30 cellular contexts compared by ENCODE assay signal in the genomic region with DNA sequence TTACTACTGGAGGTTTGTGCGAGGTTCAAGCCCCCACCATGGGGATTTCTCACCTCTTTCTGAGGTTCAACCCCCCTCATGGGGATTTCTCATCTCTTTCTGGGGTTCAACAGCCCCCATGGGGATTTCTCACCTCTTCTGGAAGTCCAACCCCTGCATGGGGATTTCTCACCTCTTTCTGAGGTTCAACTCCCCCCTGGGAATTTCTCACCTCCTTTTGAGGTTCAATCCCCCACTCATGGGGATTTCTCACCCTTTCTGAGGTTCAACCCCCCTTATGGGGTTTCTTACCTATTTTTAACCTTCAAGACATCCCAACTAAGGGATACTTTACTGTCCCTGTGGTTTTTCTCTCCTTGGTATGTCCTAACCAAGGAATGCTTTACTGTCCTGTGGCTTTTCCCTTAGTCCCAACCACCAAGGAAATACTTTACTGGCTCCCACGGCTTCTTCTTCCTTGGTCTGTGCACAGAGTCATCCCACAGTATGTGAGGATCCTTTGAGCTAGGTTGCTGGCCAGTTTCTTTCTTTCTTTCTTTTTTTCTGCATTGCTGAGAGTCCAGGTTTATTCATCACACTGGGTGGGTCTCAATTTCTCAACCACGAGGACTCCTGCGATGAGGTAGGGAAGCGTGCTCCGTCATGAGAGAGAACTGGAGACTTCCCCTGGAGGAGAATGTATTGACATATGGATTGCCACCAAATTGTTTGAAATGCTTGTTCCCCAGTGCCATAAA.
DNase-seq lines count a peak whose midpoint lies in the region; ATAC-seq, FAIRE-seq and TF ChIP-seq lines count a peak whose summit lies in the region.
"Had no signal": no experiment of that assay in that cellular context is flagged by ENCODE, and none has a peak within 500 bp of the region (broad histone marks: within the 10 kb centered on the region; RNA-seq: fewer than 3 reads in every experiment).

No MANE protein-coding gene starts in this region.

- H3K4me2 ChIP-seq in BLaER1 treated with 17β-estradiol and CSF1 and Interleukin-3, amounts not matched to agents 10 nM and 100 nM: peak overlapping the region; percentile 41 to 97 (median 66)
- H3K4me2 ChIP-seq in keratinocyte (ENCODE audit: control insufficient read depth, extremely low read depth, insufficient read depth, low read depth, low read length): peak overlapping the region; percentile 92
- H3K4me2 ChIP-seq: smooth muscle cell had no signal

- no peak for TF ChIP-seq POLR2A in breast epithelium (IDR thresholded peaks at IDR 0.05)

- no peaks in the 10 kb centered on the region for H3K27me3 ChIP-seq in BLaER1 treated with 17β-estradiol and CSF1 and Interleukin-3, amounts not matched to agents 10 nM and 100 nM
- H3K27me3 ChIP-seq in breast epithelium (no peaks in the 10 kb centered on the region), keratinocyte (ENCODE audit: control insufficient read depth, extremely low read depth, insufficient read depth, low read length) (no peaks in the 10 kb centered on the region)
- H3K27me3 ChIP-seq: BE2C, left lung, upper lobe of right lung had no signal

- dilution Hi-C loops in keratinocyte (cut with MboI; ENCODE audit: extremely low pct_ligation_motif_present, low sequenced_read_pairs): no loop called here

- DNase-seq in HT1080 (ENCODE audit: low read depth) (peak; percentile 38), breast epithelium (ENCODE audit: low spot score in 2 of 2) (no peak), keratinocyte (ENCODE audit: low read depth, low spot score) (peak; percentile 76), CD14-positive monocyte (ENCODE audit: low spot score) (no peak), NCI-H1436 treated with DMSO at 0.1 percent for 48 hours (lab: John Stamatoyannopoulos, UW) (no peak), substantia nigra (lab: John Stamatoyannopoulos, UW) (no peak)
- DNase-seq: activated CD4-positive, alpha-beta T cell treated with anti-CD3 and anti-CD28 coated beads, Interleukin-2, amount 50 U/mL, for 1 hour; anterior cingulate cortex; BE2C; central memory CD4-positive, alpha-beta T cell; Karpas-422; left lung; naive thymus-derived CD8-positive, alpha-beta T cell; NCI-H1694; NCI-H2171; NCI-H524; retina; stimulated activated CD4-positive, alpha-beta T cell treated with anti-CD3 and anti-CD28 coated beads, Interleukin-2, amount 100 ng/mL, for 24 hours; upper lobe of right lung had no signal

- no peaks in the 10 kb centered on the region for H3K27me3 Mint-ChIP-seq in CD14-positive monocyte (ENCODE audit: low read depth in 3 of 3)
- H3K27me3 Mint-ChIP-seq: activated T-helper 17 cell treated with anti-CD3 and anti-CD28 coated beads, Interleukin-2, amount 50 U/mL, for 72 hours; dendritic cell treated with granulocyte-macrophage colony-stimulating factor and Interleukin-4, amounts not matched to agents 40 ng/mL and 50 ng/mL, for 4 days; naive thymus-derived CD8-positive, alpha-beta T cell had no signal

- no peak overlapping the region for H3K4me3 Mint-ChIP-seq in CD14-positive monocyte
- H3K4me3 Mint-ChIP-seq: activated T-helper 17 cell treated with anti-CD3 and anti-CD28 coated beads, Interleukin-2, amount 50 U/mL, for 72 hours; dendritic cell treated with granulocyte-macrophage colony-stimulating factor and Interleukin-4, amounts not matched to agents 40 ng/mL and 50 ng/mL, for 4 days; naive thymus-derived CD8-positive, alpha-beta T cell; T-helper 2 cell treated with Interferon-gamma antibody and Interleukin-4, amounts not matched to agents 5 μg/mL and 100 μg/mL, for 36 hours had no signal

- H2AFZ ChIP-seq in keratinocyte (ENCODE audit: control insufficient read depth, low read length): no peak overlapping the region

- H3K4me1 ChIP-seq in BLaER1 treated with 17β-estradiol and CSF1 and Interleukin-3, amounts not matched to agents 10 nM and 100 nM: peaks cover 12 to 70% (median 30%) of the 10 kb centered on the region in 10 experiments; a peak in 19 of 20 replicates
- H3K4me1 ChIP-seq in breast epithelium (no peaks in the 10 kb centered on the region), keratinocyte (ENCODE audit: control insufficient read depth, extremely low read depth, insufficient read depth, low read length) (peaks cover 31% of the 10 kb centered on the region)
- H3K4me1 ChIP-seq: BE2C, left lung, upper lobe of right lung had no signal

- H3K9ac ChIP-seq in BLaER1 treated with 17β-estradiol and CSF1 and Interleukin-3, amounts not matched to agents 10 nM and 100 nM: peak overlapping the region in 8 of 11 experiments; percentile 31 to 79 (median 64); a peak in 13 of 22 replicates
- H3K9ac ChIP-seq in keratinocyte (ENCODE audit: control insufficient read depth, extremely low read depth, insufficient read depth, low read length): peak overlapping the region; percentile 96

- TF ChIP-seq CTCF in breast epithelium (IDR thresholded peaks at IDR 0.05): no peak
- no peak for TF ChIP-seq CTCF in keratinocyte (optimal IDR thresholded peaks at IDR 0.05 in 1 of 3, IDR thresholded peaks at IDR 0.05 in 1 of 3, conservative IDR thresholded peaks at IDR 0.05 in 1 of 3; ENCODE audit: extremely low read depth in 1 of 3, insufficient read depth in 2 of 3, low read length in 3 of 3)
- TF ChIP-seq CTCF in CD14-positive monocyte (IDR thresholded peaks at IDR 0.05): no peak

- ATAC-seq in GM21619 (IDR thresholded peaks at IDR 0.05; ENCODE audit: unreplicated experiment): no peak
- ATAC-seq: activated naive CD4-positive, alpha-beta T cell treated with anti-CD3 and anti-CD28 coated beads, Interleukin-2, amount 50 U/mL, for 72 hours; activated T-helper 17 cell treated with anti-CD3 and anti-CD28 coated beads, Interleukin-2, amount 50 U/mL, for 72 hours; left lung; naive thymus-derived CD8-positive, alpha-beta T cell; upper lobe of right lung had no signal

- H3K36me3 ChIP-seq in BLaER1 treated with 17β-estradiol and CSF1 and Interleukin-3, amounts not matched to agents 10 nM and 100 nM: no peaks in the 10 kb centered on the region
- no peaks in the 10 kb centered on the region for H3K36me3 ChIP-seq in breast epithelium
- H3K36me3 ChIP-seq in keratinocyte (ENCODE audit: control insufficient read depth in 2 of 2, extremely low read depth in 1 of 2, insufficient read depth in 2 of 2, low read length in 2 of 2): no peaks in the 10 kb centered on the region
- H3K36me3 ChIP-seq: BE2C, left lung, upper lobe of right lung, WERI-Rb-1 had no signal

- no peak overlapping the region for H3K27ac Mint-ChIP-seq in CD14-positive monocyte
- H3K27ac Mint-ChIP-seq: activated naive CD4-positive, alpha-beta T cell treated with anti-CD3 and anti-CD28 coated beads, Interleukin-2, amount 50 U/mL, for 72 hours; activated T-helper 17 cell treated with anti-CD3 and anti-CD28 coated beads, Interleukin-2, amount 50 U/mL, for 72 hours; dendritic cell treated with granulocyte-macrophage colony-stimulating factor and Interleukin-4, amounts not matched to agents 40 ng/mL and 50 ng/mL, for 4 days; naive thymus-derived CD8-positive, alpha-beta T cell; T-helper 2 cell treated with Interferon-gamma antibody and Interleukin-4, amounts not matched to agents 5 μg/mL and 100 μg/mL, for 36 hours had no signal

- no peaks in the 10 kb centered on the region for H3K36me3 Mint-ChIP-seq in CD14-positive monocyte

- H3K4me3 ChIP-seq in BLaER1 treated with 17β-estradiol and CSF1 and Interleukin-3, amounts not matched to agents 10 nM and 100 nM: peak overlapping the region in 4 of 10 experiments; percentile 20 to 50 (median 40); a peak in 6 of 20 replicates
- H3K4me3 ChIP-seq in breast epithelium (peak overlapping the region in 2 of 3 donors; percentile 43 to 49), keratinocyte (ENCODE audit: control insufficient read depth in 2 of 3, extremely low read depth in 1 of 3, insufficient read depth in 2 of 3, low read depth in 1 of 3, low read length in 3 of 3) (peak overlapping the region; percentile 42 to 74 (median 70))
- H3K4me3 ChIP-seq: left lung, smooth muscle cell, upper lobe of right lung had no signal

- no peaks in the 10 kb centered on the region for H3K4me1 Mint-ChIP-seq in CD14-positive monocyte
- H3K4me1 Mint-ChIP-seq: activated T-helper 17 cell treated with anti-CD3 and anti-CD28 coated beads, Interleukin-2, amount 50 U/mL, for 72 hours; naive thymus-derived CD8-positive, alpha-beta T cell had no signal

- H4K20me1 ChIP-seq in BLaER1 treated with 17β-estradiol and CSF1 and Interleukin-3, amounts not matched to agents 10 nM and 100 nM: no peaks in the 10 kb centered on the region
- H4K20me1 ChIP-seq in keratinocyte (ENCODE audit: control insufficient read depth, extremely low read depth, insufficient read depth, low read length): no peaks in the 10 kb centered on the region

- H3K9me1 ChIP-seq in keratinocyte (ENCODE audit: control insufficient read depth, extremely low read depth, insufficient read depth, low read length): no peaks in the 10 kb centered on the region

- no peaks in the 10 kb centered on the region for H3K79me2 ChIP-seq in keratinocyte (ENCODE audit: control insufficient read depth, insufficient read depth, low read length)

- intact Hi-C loops in breast epithelium (cut with DNase I; ENCODE audit: low total_unique reads): no loop called here
- intact Hi-C loops in CD14-positive monocyte (cut with micrococcal nuclease): no loop called here

- peaks cover 3 to 29% (median 10%) of the 10 kb centered on the region in 7 donors for H3K9me3 Mint-ChIP-seq in CD14-positive monocyte

- H3K27ac ChIP-seq in BLaER1 treated with 17β-estradiol and CSF1 and Interleukin-3, amounts not matched to agents 10 nM and 100 nM: peak overlapping the region; percentile 28 to 90 (median 68); a peak in 20 of 22 replicates
- H3K27ac ChIP-seq in breast epithelium: no peak overlapping the region
- H3K27ac ChIP-seq in keratinocyte (ENCODE audit: control insufficient read depth, insufficient read depth, low read length): peak overlapping the region; percentile 98
- H3K27ac ChIP-seq in substantia nigra (ENCODE audit: low read depth, low read length, poor library complexity, severe bottlenecking): no peak overlapping the region
- H3K27ac ChIP-seq: left lung, upper lobe of right lung, WERI-Rb-1 had no signal

- peaks cover 0 to 7% (median 0%) of the 10 kb centered on the region in 11 experiments; a peak in 3 of 22 replicates for H3K9me3 ChIP-seq in BLaER1 treated with 17β-estradiol and CSF1 and Interleukin-3, amounts not matched to agents 10 nM and 100 nM (replicated peaks in 1 of 11)
- H3K9me3 ChIP-seq in breast epithelium (no peaks in the 10 kb centered on the region), keratinocyte (ENCODE audit: control insufficient read depth, low read depth, low read length) (no peaks in the 10 kb centered on the region)
- H3K9me3 ChIP-seq: BE2C, upper lobe of right lung had no signal

- FAIRE-seq in keratinocyte (lab: Jason Lieb, UNC): peak; percentile 92
- FAIRE-seq: endometrium, GM12892, GM19239 had no signal

Comparison
In these comparisons a context has a peak if more than half of its experiments do, and no peak if none do; other contexts are left out.
1. H3K27ac ChIP-seq: peak in BLaER1 treated with 17β-estradiol and CSF1 and Interleukin-3, amounts not matched to agents 10 nM and 100 nM (11 of 11) and keratinocyte (single experiment); none in breast epithelium (0 of 2) and substantia nigra (single experiment).
2. DNase-seq: peak in HT1080 (single experiment) and keratinocyte (single experiment); none in breast epithelium (0 of 2), CD14-positive monocyte (single experiment), NCI-H1436 treated with DMSO at 0.1 percent for 48 hours (single experiment) and substantia nigra (0 of 49).